8 cellular contexts compared by ENCODE assay signal in genomic region chr15:67109141-67110034, GRCh38. TPM values are rescaled to one million over a fixed set of nuclear protein-coding genes. Genes with fewer than 3 reads are reported as not detected.
DNase-seq lines count a peak whose midpoint lies in the region; ATAC-seq, FAIRE-seq and TF ChIP-seq lines count a peak whose summit lies in the region.

No MANE protein-coding gene starts in this region.

- FAIRE-seq in urothelium cell line (lab: Jason Lieb, UNC) = peak; percentile 59

- H3K4me1 ChIP-seq in adipocyte (ENCODE audit: control insufficient read depth, insufficient read depth, low read length) = peaks cover 72% of the 10 kb centered on the region
- H3K4me1 ChIP-seq in right lobe of liver = peaks cover 0 to 31% (median 10%) of the 10 kb centered on the region in 4 donors

- no peak for DNase-seq in activated naive CD4-positive, alpha-beta T cell treated with anti-CD3 and anti-CD28 coated beads, Interleukin-2, amount 50 U/mL, for 72 hours (ENCODE audit: low spot score in 2 of 2)
- no peak for DNase-seq in activated naive CD4-positive, alpha-beta T cell treated with anti-CD3 and anti-CD28 coated beads for 36 hours
- DNase-seq in adipocyte (ENCODE audit: low read depth) = no peak
- DNase-seq in right lobe of liver = peak; percentile 63 to 83 (median 70)
- peak; percentile 76 for DNase-seq in urothelium cell line (ENCODE audit: low spot score)
- no peak for DNase-seq in NCI-H526 treated with DMSO at 0.1 percent for 48 hours (lab: John Stamatoyannopoulos, UW)
- no peak for DNase-seq in activated naive CD4-positive, alpha-beta T cell (lab: John Stamatoyannopoulos, UW)

- WGBS in right lobe of liver (ENCODE audit: insufficient coverage, low coverage, low lambda C conversion rate, missing lambda C conversion rate) = 44% methylated on average over 10 of the region's 18 CpGs

- H3K4me1 Mint-ChIP-seq in activated naive CD4-positive, alpha-beta T cell treated with anti-CD3 and anti-CD28 coated beads for 36 hours (ENCODE audit: low read depth) = peaks cover 51% of the 10 kb centered on the region

- H3K4me3 ChIP-seq in adipocyte (ENCODE audit: low read length) (no peak overlapping the region), right lobe of liver (no peak overlapping the region)

- H3K27ac Mint-ChIP-seq in activated naive CD4-positive, alpha-beta T cell treated with anti-CD3 and anti-CD28 coated beads, Interleukin-2, amount 50 U/mL, for 72 hours = peak overlapping the region; percentile 42 to 50
- no peak overlapping the region for H3K27ac Mint-ChIP-seq in activated naive CD4-positive, alpha-beta T cell treated with anti-CD3 and anti-CD28 coated beads for 36 hours

- H3K9me3 ChIP-seq in adipocyte (ENCODE audit: control insufficient read depth, low read length) (peaks cover 7% of the 10 kb centered on the region), right lobe of liver (no peaks in the 10 kb centered on the region)

- peak overlapping the region; percentile 20 for H3K9ac ChIP-seq in adipocyte (ENCODE audit: low read length)

- CTCF ChIA-PET in activated naive CD4-positive, alpha-beta T cell treated with anti-CD3 and anti-CD28 coated beads for 36 hours (lab: Charles Lee) = no interaction called here

- intact Hi-C loops in activated naive CD4-positive, alpha-beta T cell treated with anti-CD3 and anti-CD28 coated beads for 36 hours (cut with micrococcal nuclease) = loop anchor here (10.0 kb wide), 1 partner anchor 655 kb away; no protein-coding TSS in a partner anchor
- intact Hi-C loops in right lobe of liver (cut with DNase I) = no loop called here

- TF ChIP-seq POLR2A in right lobe of liver (IDR thresholded peaks at IDR 0.05) = no peak

- no peaks in the 10 kb centered on the region for H3K27me3 Mint-ChIP-seq in activated naive CD4-positive, alpha-beta T cell treated with anti-CD3 and anti-CD28 coated beads for 36 hours (ENCODE audit: low read depth)

- H3K27me3 ChIP-seq in adipocyte (replicated peaks; ENCODE audit: control insufficient read depth, insufficient read depth, low read length) (no peaks in the 10 kb centered on the region), right lobe of liver (no peaks in the 10 kb centered on the region)

- no peak for ATAC-seq in activated naive CD4-positive, alpha-beta T cell treated with anti-CD3 and anti-CD28 coated beads, Interleukin-2, amount 50 U/mL, for 72 hours
- peak; percentile 47 for ATAC-seq in HG03521 (IDR thresholded peaks at IDR 0.05; ENCODE audit: unreplicated experiment)
- peak; percentile 50 to 84 (median 67) for ATAC-seq in right lobe of liver

- peaks cover 0 to 75% of the 10 kb centered on the region in 2 donors for H3K36me3 Mint-ChIP-seq in activated naive CD4-positive, alpha-beta T cell treated with anti-CD3 and anti-CD28 coated beads, Interleukin-2, amount 50 U/mL, for 72 hours
- H3K36me3 Mint-ChIP-seq in activated naive CD4-positive, alpha-beta T cell treated with anti-CD3 and anti-CD28 coated beads for 36 hours (ENCODE audit: low read depth) = peaks cover 1% of the 10 kb centered on the region

- H3K4me3 Mint-ChIP-seq in activated naive CD4-positive, alpha-beta T cell treated with anti-CD3 and anti-CD28 coated beads for 36 hours = no peak overlapping the region

- H3K27ac ChIP-seq in right lobe of liver = peak overlapping the region in 2 of 3 donors; percentile 41 to 45

- peaks cover 0 to 11% of the 10 kb centered on the region in 2 donors for H3K9me3 Mint-ChIP-seq in activated naive CD4-positive, alpha-beta T cell treated with anti-CD3 and anti-CD28 coated beads, Interleukin-2, amount 50 U/mL, for 72 hours
- H3K9me3 Mint-ChIP-seq in activated naive CD4-positive, alpha-beta T cell treated with anti-CD3 and anti-CD28 coated beads for 36 hours = peaks cover 6% of the 10 kb centered on the region

- no peak for TF ChIP-seq CTCF in right lobe of liver (IDR thresholded peaks at IDR 0.05)

- H3K36me3 ChIP-seq in adipocyte (ENCODE audit: control insufficient read depth, insufficient read depth, low read length, severe bottlenecking) (no peaks in the 10 kb centered on the region), right lobe of liver (no peaks in the 10 kb centered on the region)

RNA-seq across cellular contexts. Expression of gene SMAD3, which starts 44.0 kb away (rescaled TPM):
- 10 to 100 TPM; 15.4 to 75.9 TPM for total RNA-seq in activated naive CD4-positive, alpha-beta T cell treated with anti-CD3 and anti-CD28 coated beads, Interleukin-2, amount 50 U/mL, for 72 hours
- total RNA-seq in activated naive CD4-positive, alpha-beta T cell treated with anti-CD3 and anti-CD28 coated beads for 36 hours = 10 to 100 TPM; 35.1 to 39.2 TPM
- 10 to 100 TPM in 5 of 6 experiments, 1 to 10 TPM in 1; 9.2 to 34.0 (median 14.4) TPM for total RNA-seq in right lobe of liver

Comparison
In these comparisons a context has a peak if more than half of its experiments do, and no peak if none do; other contexts are left out.
1. ATAC-seq: peak in HG03521 (single experiment) and right lobe of liver (4 of 4); none in activated naive CD4-positive, alpha-beta T cell treated with anti-CD3 and anti-CD28 coated beads, Interleukin-2, amount 50 U/mL, for 72 hours (0 of 2).
2. DNase-seq: peak in right lobe of liver (3 of 3) and urothelium cell line (single experiment); none in activated naive CD4-positive, alpha-beta T cell treated with anti-CD3 and anti-CD28 coated beads, Interleukin-2, amount 50 U/mL, for 72 hours (0 of 2), activated naive CD4-positive, alpha-beta T cell treated with anti-CD3 and anti-CD28 coated beads for 36 hours (single experiment), adipocyte (single experiment), NCI-H526 treated with DMSO at 0.1 percent for 48 hours (single experiment) and activated naive CD4-positive, alpha-beta T cell (0 of 4).